In the genomic region with DNA sequence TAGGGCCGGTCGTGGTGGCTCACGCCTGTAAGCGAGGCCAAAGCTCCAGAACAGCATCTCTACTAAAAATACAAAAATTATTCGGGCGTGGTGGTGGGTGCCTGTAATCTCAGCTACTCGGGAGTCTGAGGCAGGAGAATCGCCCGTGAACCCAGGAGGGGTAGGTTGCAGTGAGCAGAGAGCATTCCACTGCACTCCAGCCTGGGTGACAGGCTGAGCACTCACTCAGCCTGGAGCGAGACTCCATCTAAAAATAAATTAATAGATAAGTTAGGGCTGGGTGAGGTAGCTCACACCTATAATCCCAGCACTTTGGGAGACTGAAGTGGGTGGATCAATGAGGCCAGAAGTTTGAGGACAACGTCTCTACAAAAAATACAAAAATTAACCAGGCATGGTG, we compare ENCODE assay signal across 20 cellular contexts. TPM values are rescaled to one million over a fixed set of nuclear protein-coding genes. Genes with fewer than 3 reads are reported as not detected.
DNase-seq lines count a peak whose midpoint lies in the region; ATAC-seq and TF ChIP-seq lines count a peak whose summit lies in the region.
"Had no signal": no experiment of that assay in that cellular context is flagged by ENCODE, and none has a peak within 500 bp of the region (broad histone marks: within the 10 kb centered on the region; RNA-seq: fewer than 3 reads in every experiment).

No MANE protein-coding gene starts in this region.

- H3K27me3 ChIP-seq in left ventricle myocardium inferior (ENCODE audit: low read depth) = no peaks in the 10 kb centered on the region
- H3K27me3 ChIP-seq: brain microvascular endothelial cell had no signal

- H3K4me1 Mint-ChIP-seq in WTC11 = peaks cover 6% of the 10 kb centered on the region
- peaks cover 16% of the 10 kb centered on the region in 2 donors for H3K4me1 Mint-ChIP-seq in immature natural killer cell

- H3K9me3 ChIP-seq in left ventricle myocardium inferior (replicated peaks) = no peaks in the 10 kb centered on the region
- H3K9me3 ChIP-seq: heart right ventricle had no signal

- no peak for DNase-seq in left ventricle myocardium inferior
- DNase-seq in Right ventricle myocardium inferior (ENCODE audit: missing footprints) = no peak
- no peak for DNase-seq in WTC11 (ENCODE audit: low spot score)
- DNase-seq in immature natural killer cell = no peak
- DNase-seq in COLO668 (lab: John Stamatoyannopoulos, UW; ENCODE audit: unreplicated experiment) = no peak
- no peak for DNase-seq in stimulated activated CD4-positive, alpha-beta T cell treated with anti-CD3 and anti-CD28 coated beads, Interleukin-4, amount 100 ng/mL, for 4 hours
- DNase-seq: brain microvascular endothelial cell; effector CD4-positive, alpha-beta T cell; foreskin fibroblast; GM23248; HFFc6; mesenchymal stem cell; NCI-H1092; NCI-H2029; NCI-H2227 treated with DMSO at 0.1 percent for 48 hours had no signal

- H3K4me3 ChIP-seq in left ventricle myocardium inferior = no peak overlapping the region
- H3K4me3 ChIP-seq: SK-N-MC had no signal

- intact Hi-C loops in left ventricle myocardium inferior (cut with micrococcal nuclease) (no loop called here), Right ventricle myocardium inferior (cut with DNase I) (no loop called here)

- H3K9me3 Mint-ChIP-seq in WTC11 (peaks cover 4% of the 10 kb centered on the region; the same call in 1 of the 2 replicates), immature natural killer cell (no peaks in the 10 kb centered on the region)
- H3K9me3 Mint-ChIP-seq: activated T-helper 2 cell treated with anti-CD3 and anti-CD28 coated beads, Interferon-gamma antibody, Interleukin-2, Interleukin-4, amounts not matched to agents 10 μg/mL and 5 μg/mL and 100 μg/mL, durations not matched to agents 14 hours and 24 hours and 36 hours; HFFc6; stimulated activated naive CD8-positive, alpha-beta T cell treated with anti-CD3 and anti-CD28 coated beads, Interleukin-15, Interleukin-2, amounts not matched to agents 100 ng/mL and 50 ng/mL, for 24 hours had no signal

- TF ChIP-seq CTCF in left ventricle myocardium inferior (IDR thresholded peaks at IDR 0.05; ENCODE audit: borderline replicate concordance) (no peak), WTC11 (IDR thresholded peaks at IDR 0.05) (no peak)

- H3K4me3 Mint-ChIP-seq in WTC11 = peak overlapping the region; percentile 40
- peak overlapping the region in 3 of 5 donors; percentile 47 to 91 (median 56) for H3K4me3 Mint-ChIP-seq in immature natural killer cell

- H3K36me3 ChIP-seq in left ventricle myocardium inferior = no peaks in the 10 kb centered on the region
- H3K36me3 ChIP-seq: brain microvascular endothelial cell, heart right ventricle had no signal

- CTCF ChIA-PET in WTC11 (lab: Charles Lee) = interaction anchor here (0.7 to 1.1 kb wide), 2 partner anchors 45 to 140 kb away, joined by 3 read pairs; no protein-coding TSS in a partner anchor

- peak overlapping the region; percentile 39 for H3K27ac ChIP-seq in left ventricle myocardium inferior (replicated peaks)
- H3K27ac ChIP-seq: brain microvascular endothelial cell, GM23248, SK-N-MC had no signal

- H3K4me1 ChIP-seq in left ventricle myocardium inferior = peaks cover 21% of the 10 kb centered on the region

- ATAC-seq in Right ventricle myocardium inferior = no peak
- ATAC-seq in WTC11 = no peak
- no peak for ATAC-seq in GM21529 (IDR thresholded peaks at IDR 0.05; ENCODE audit: unreplicated experiment)

- H3K36me3 Mint-ChIP-seq in WTC11 (no peaks in the 10 kb centered on the region), immature natural killer cell (no peaks in the 10 kb centered on the region)

- POLR2A ChIA-PET in WTC11 (lab: Charles Lee) = no interaction called here

- H3K27me3 Mint-ChIP-seq in WTC11 (ENCODE audit: low read depth) = peaks cover 30% of the 10 kb centered on the region
- H3K27me3 Mint-ChIP-seq in immature natural killer cell (ENCODE audit: low read depth in 3 of 3) = peaks cover 2 to 11% (median 4%) of the 10 kb centered on the region in 3 donors
- H3K27me3 Mint-ChIP-seq: stimulated activated naive CD8-positive, alpha-beta T cell treated with anti-CD3 and anti-CD28 coated beads, Interleukin-15, Interleukin-2, amounts not matched to agents 100 ng/mL and 50 ng/mL, for 24 hours had no signal

- H3K27ac Mint-ChIP-seq in WTC11 = no peak overlapping the region
- peak overlapping the region in 5 of 6 donors; percentile 34 to 94 (median 84) for H3K27ac Mint-ChIP-seq in immature natural killer cell
- H3K27ac Mint-ChIP-seq: HFFc6 had no signal

TF ChIP-seq in WTC11, 78 proteins besides CTCF, POLR2A, EP300 and RAD21:
- no peak for TF ChIP-seq CREM (CRISPR knock-in tag; IDR thresholded peaks at IDR 0.05)

RNA-seq across cellular contexts. Expression of a gene that starts 10.2 kb away (rescaled TPM):
- total RNA-seq in left ventricle myocardium inferior = 19.4 TPM
- 17.3 TPM for total RNA-seq in Right ventricle myocardium inferior
- 36.8 to 38.3 TPM (median 38.0 TPM) in 3 replicates for total RNA-seq in WTC11 (2021)
- polyA plus RNA-seq in immature natural killer cell = 1 to 10 TPM in 2 of 3 donors, under 1 TPM in 1; 0.89 to 3.5 (median 2.0) TPM

RNA-seq across cellular contexts. Expression of a gene that starts 39.6 kb away (rescaled TPM):
- total RNA-seq in left ventricle myocardium inferior (37.7 TPM), Right ventricle myocardium inferior (40.5 TPM), WTC11 (2021) (26.5 to 35.3 TPM (median 28.7 TPM) in 3 replicates)
- polyA plus RNA-seq in immature natural killer cell = 10 to 100 TPM; 24.5 to 49.5 (median 27.0) TPM
- total RNA-seq: activated T-helper 2 cell treated with anti-CD3 and anti-CD28 coated beads, Interferon-gamma antibody, Interleukin-2, Interleukin-4, amounts not matched to agents 10 μg/mL and 5 μg/mL and 100 μg/mL, durations not matched to agents 14 hours and 24 hours and 36 hours had no signal
